Comparison of ENCODE assay signal across 9 cellular contexts in genomic region chr15:40398413-40398873, GRCh38. TPM values are rescaled to one million over a fixed set of nuclear protein-coding genes. Genes with fewer than 3 reads are reported as not detected.
DNase-seq lines count a peak whose midpoint lies in the region; ATAC-seq and TF ChIP-seq lines count a peak whose summit lies in the region.
"Had no signal": no experiment of that assay in that cellular context is flagged by ENCODE, and none has a peak within 500 bp of the region (broad histone marks: within the 10 kb centered on the region; RNA-seq: fewer than 3 reads in every experiment).

No MANE protein-coding gene starts in this region.

- H3K27ac Mint-ChIP-seq in activated CD8-positive, alpha-beta T cell treated with anti-CD3 and anti-CD28 coated beads, Interleukin-2, amount 10 ng/mL, durations not matched to agents 7 days and 5 days, result peak overlapping the region; percentile 84
- H3K27ac Mint-ChIP-seq in Calu3 (ENCODE audit: unreplicated experiment) (no peak overlapping the region), glutamatergic neuron (ENCODE audit: unreplicated experiment) (no peak overlapping the region)

- ATAC-seq in GM19023 (IDR thresholded peaks at IDR 0.05; ENCODE audit: unreplicated experiment) (peak; percentile 71), HG03432 (IDR thresholded peaks at IDR 0.05; ENCODE audit: unreplicated experiment) (peak; percentile 81)
- ATAC-seq in activated CD8-positive, alpha-beta T cell treated with anti-CD3 and anti-CD28 coated beads, Interleukin-2, amount 10 ng/mL, durations not matched to agents 7 days and 5 days, result peak; percentile 86

- H3K27me3 ChIP-seq in BLaER1, result no peaks in the 10 kb centered on the region
- H3K27me3 ChIP-seq in stomach, result no peaks in the 10 kb centered on the region

- H3K4me3 ChIP-seq in BLaER1, result no peak overlapping the region; the same call in 1 of the 2 replicates
- H3K4me3 ChIP-seq in stomach, result no peak overlapping the region

- no peaks in the 10 kb centered on the region for H3K27me3 Mint-ChIP-seq in activated CD8-positive, alpha-beta T cell treated with anti-CD3 and anti-CD28 coated beads, Interleukin-2, amount 10 ng/mL, durations not matched to agents 7 days and 5 days (ENCODE audit: low read depth)
- H3K27me3 Mint-ChIP-seq in Calu3 (ENCODE audit: unreplicated experiment), result no peaks in the 10 kb centered on the region
- H3K27me3 Mint-ChIP-seq in glutamatergic neuron (ENCODE audit: unreplicated experiment), result no peaks in the 10 kb centered on the region

- H3K36me3 Mint-ChIP-seq in activated CD8-positive, alpha-beta T cell treated with anti-CD3 and anti-CD28 coated beads, Interleukin-2, amount 10 ng/mL, durations not matched to agents 7 days and 5 days (ENCODE audit: low read depth), result peaks cover 20% of the 10 kb centered on the region
- H3K36me3 Mint-ChIP-seq in Calu3 (ENCODE audit: insufficient read depth, unreplicated experiment), result peaks cover 4% of the 10 kb centered on the region
- H3K36me3 Mint-ChIP-seq in glutamatergic neuron (ENCODE audit: unreplicated experiment), result peaks cover 4% of the 10 kb centered on the region

- peaks cover 31% of the 10 kb centered on the region for H3K4me1 Mint-ChIP-seq in activated CD8-positive, alpha-beta T cell treated with anti-CD3 and anti-CD28 coated beads, Interleukin-2, amount 10 ng/mL, durations not matched to agents 7 days and 5 days (ENCODE audit: low read depth)
- H3K4me1 Mint-ChIP-seq in Calu3 (ENCODE audit: low read depth, unreplicated experiment), result no peaks in the 10 kb centered on the region
- no peaks in the 10 kb centered on the region for H3K4me1 Mint-ChIP-seq in glutamatergic neuron (ENCODE audit: low read depth, unreplicated experiment)

- TF ChIP-seq EP300 in stomach (IDR thresholded peaks at IDR 0.05), result no peak

- H4K20me1 ChIP-seq in BLaER1, result no peaks in the 10 kb centered on the region

- H3K27ac ChIP-seq in BLaER1 (peak overlapping the region; percentile 67), stomach (no peak overlapping the region)

- H3K9ac ChIP-seq in BLaER1, result peak overlapping the region; percentile 27; the same call in 1 of the 2 replicates

- intact Hi-C loops in Calu3 (cut with micrococcal nuclease; ENCODE audit: unreplicated experiment), result no loop called here
- intact Hi-C loops in stomach (cut with DNase I; ENCODE audit: low total_unique reads), result no loop called here

- TF ChIP-seq CTCF in Calu3 (IDR thresholded peaks at IDR 0.05; ENCODE audit: unreplicated experiment), result no peak
- no peak for TF ChIP-seq CTCF in glutamatergic neuron (IDR thresholded peaks at IDR 0.05; ENCODE audit: partially characterized antibody, unreplicated experiment)
- TF ChIP-seq CTCF in stomach (IDR thresholded peaks at IDR 0.05), result no peak

- BruUV-seq in Calu3 (replicated peaks; lab: Mats Ljungman, UMichigan), result no TSS peak

- DNase-seq in activated CD8-positive, alpha-beta T cell treated with anti-CD3 and anti-CD28 coated beads, Interleukin-2, amount 10 ng/mL, durations not matched to agents 7 days and 5 days, result peak; percentile 46
- DNase-seq in Calu3 (no peak), NCI-H128 (lab: John Stamatoyannopoulos, UW; ENCODE audit: unreplicated experiment) (no peak), glutamatergic neuron (no peak), stomach (no peak)

- peaks cover 26% of the 10 kb centered on the region for H3K4me1 ChIP-seq in BLaER1
- H3K4me1 ChIP-seq in stomach, result peaks cover 0 to 8% (median 0%) of the 10 kb centered on the region in 4 donors

- POLR2A ChIA-PET in activated CD8-positive, alpha-beta T cell treated with anti-CD3 and anti-CD28 coated beads, Interleukin-2, amount 10 ng/mL, durations not matched to agents 7 days and 5 days (lab: Charles Lee), result interaction anchor here (1.2 to 2.3 kb wide), 4 partner anchors 9 to 16 kb away, joined by 3 to 14 read pairs (median 5); partner anchors contain the start of gene KNSTRN

- H3K9me3 Mint-ChIP-seq in activated CD8-positive, alpha-beta T cell treated with anti-CD3 and anti-CD28 coated beads, Interleukin-2, amount 10 ng/mL, durations not matched to agents 7 days and 5 days (ENCODE audit: insufficient read depth), result no peaks in the 10 kb centered on the region
- H3K9me3 Mint-ChIP-seq in Calu3 (ENCODE audit: low read depth, unreplicated experiment), result no peaks in the 10 kb centered on the region
- H3K9me3 Mint-ChIP-seq in glutamatergic neuron (ENCODE audit: unreplicated experiment), result no peaks in the 10 kb centered on the region

- peak overlapping the region; percentile 61 for H3K4me3 Mint-ChIP-seq in activated CD8-positive, alpha-beta T cell treated with anti-CD3 and anti-CD28 coated beads, Interleukin-2, amount 10 ng/mL, durations not matched to agents 7 days and 5 days
- no peak overlapping the region for H3K4me3 Mint-ChIP-seq in Calu3 (ENCODE audit: low read depth, unreplicated experiment)
- H3K4me3 Mint-ChIP-seq in glutamatergic neuron (ENCODE audit: unreplicated experiment), result no peak overlapping the region

- peak overlapping the region; percentile 82 for H3K4me2 ChIP-seq in BLaER1

- no peak for TF ChIP-seq POLR2A in stomach (IDR thresholded peaks at IDR 0.05)

- no peaks in the 10 kb centered on the region for H3K9me3 ChIP-seq in BLaER1
- H3K9me3 ChIP-seq in stomach, result no peaks in the 10 kb centered on the region

- peaks cover 36% of the 10 kb centered on the region for H3K36me3 ChIP-seq in BLaER1
- H3K36me3 ChIP-seq in stomach, result peaks cover 0 to 16% (median 8%) of the 10 kb centered on the region in 4 donors

- CTCF ChIA-PET in activated CD8-positive, alpha-beta T cell treated with anti-CD3 and anti-CD28 coated beads, Interleukin-2, amount 10 ng/mL, durations not matched to agents 7 days and 5 days (lab: Charles Lee), result interaction anchor here (0.6 to 3.2 kb wide), 18 partner anchors 7 to 229 kb away, joined by 3 to 18 read pairs (median 4); partner anchors contain the start of genes DISP2 and IVD
- CTCF ChIA-PET in Calu3 (lab: Charles Lee), result no interaction called here

- 53 to 72% (median 68%) methylated on average over 4 of the region's 4 CpGs for WGBS in stomach, 5 donors

RNA-seq across cellular contexts. Expression of gene IVD, which starts 7.2 kb away (rescaled TPM):
- total RNA-seq in activated CD8-positive, alpha-beta T cell treated with anti-CD3 and anti-CD28 coated beads, Interleukin-2, amount 10 ng/mL, durations not matched to agents 7 days and 5 days, result 10 to 100 TPM; 77.7 to 79.9 TPM
- total RNA-seq in Calu3 (2022) (46.6 and 54.2 TPM in 2 replicates), glutamatergic neuron (ENCODE audit: unreplicated experiment) (44.3 TPM), stomach (10 to 100 TPM; 40.9 to 78.1 (median 50.0) TPM)
- 10 to 100 TPM; 26.7 to 45.1 (median 34.8) TPM for polyA plus RNA-seq in stomach

RNA-seq across cellular contexts. Expression of gene KNSTRN, which starts 15.9 kb away (rescaled TPM):
- total RNA-seq in activated CD8-positive, alpha-beta T cell treated with anti-CD3 and anti-CD28 coated beads, Interleukin-2, amount 10 ng/mL, durations not matched to agents 7 days and 5 days, result 10 to 100 TPM; 71.1 to 74.1 TPM
- total RNA-seq in Calu3 (2022), result 29.5 and 44.5 TPM in 2 replicates
- total RNA-seq in glutamatergic neuron (ENCODE audit: unreplicated experiment), result 62.9 TPM
- 10 to 100 TPM in 3 of 5 donors, 1 to 10 TPM in 2; 4.0 to 15.6 (median 10.7) TPM for total RNA-seq in stomach
- polyA plus RNA-seq in stomach, result 10 to 100 TPM; 13.9 to 16.3 (median 16.0) TPM

RNA-seq across cellular contexts. Expression of gene DISP2, which starts 40.4 kb away (rescaled TPM):
- total RNA-seq in activated CD8-positive, alpha-beta T cell treated with anti-CD3 and anti-CD28 coated beads, Interleukin-2, amount 10 ng/mL, durations not matched to agents 7 days and 5 days, result 1 to 10 TPM in 1 of 2 experiments, under 1 TPM in 1; 0.82 to 2.6 TPM
- total RNA-seq in Calu3 (2022) (1.1 and 1.3 TPM in 2 replicates), glutamatergic neuron (ENCODE audit: unreplicated experiment) (44.3 TPM), stomach (10 to 100 TPM in 1 of 5 donors, under 1 TPM in 3, not detected in 1; 0.29 to 10.1 (median 0.48) TPM)
- 1 to 10 TPM in 1 of 3 donors, under 1 TPM in 2; 0.15 to 1.7 (median 0.93) TPM for polyA plus RNA-seq in stomach

RNA-seq across cellular contexts. Expression of gene BAHD1, which starts 42.3 kb away (rescaled TPM):
- 10 to 100 TPM; 25.7 to 26.3 TPM for total RNA-seq in activated CD8-positive, alpha-beta T cell treated with anti-CD3 and anti-CD28 coated beads, Interleukin-2, amount 10 ng/mL, durations not matched to agents 7 days and 5 days
- total RNA-seq in Calu3 (2022) (15.6 and 17.2 TPM in 2 replicates), glutamatergic neuron (ENCODE audit: unreplicated experiment) (29.9 TPM), stomach (10 to 100 TPM in 4 of 5 donors, 1 to 10 TPM in 1; 5.3 to 35.9 (median 16.7) TPM)
- polyA plus RNA-seq in stomach, result 1 to 10 TPM; 7.3 to 8.7 (median 7.5) TPM

RNA-seq across cellular contexts. Expression of gene PHGR1, which starts 47.6 kb away (rescaled TPM):
- total RNA-seq in activated CD8-positive, alpha-beta T cell treated with anti-CD3 and anti-CD28 coated beads, Interleukin-2, amount 10 ng/mL, durations not matched to agents 7 days and 5 days, result not detected
- total RNA-seq in Calu3 (2022) (not detected in 2 replicates), glutamatergic neuron (ENCODE audit: unreplicated experiment) (not detected), stomach (1,000 to 10,000 TPM in 1 of 5 donors, 10 to 100 TPM in 2, 1 to 10 TPM in 1, not detected in 1; 4.7 to 1,748 (median 37.2) TPM)
- 1,000 to 10,000 TPM in 1 of 3 donors, 100 to 1,000 TPM in 2; 132 to 2,907 (median 156) TPM for polyA plus RNA-seq in stomach
- total RNA-seq: NCI-H460 had no signal
